Comparison of ENCODE assay signal across 8 cellular contexts in genomic region chrX:47218280-47218919, GRCh38. TPM values are rescaled to one million over a fixed set of nuclear protein-coding genes. Genes with fewer than 3 reads are reported as not detected.
DNase-seq lines count a peak whose midpoint lies in the region; ATAC-seq and TF ChIP-seq lines count a peak whose summit lies in the region.

TSS of gene CDK16 (plus strand) at chrX:47218681. CDS start at chrX:47223558, 4,877 bp downstream.

- WGBS in mammary epithelial cell (ENCODE audit: low coverage, missing lambda C conversion rate): 0% methylated on average over 11 of the region's 61 CpGs
- 0 to 2% (median 0%) methylated on average over 21 to 61 of the region's 61 CpGs for whole genome bisulfite sequencing in spleen, 5 donors

- peak within 1 kb of the TSS; percentile 94 for H2AFZ ChIP-seq in mammary epithelial cell (ENCODE audit: low read depth, low read length)

- TF ChIP-seq POLR2A in spleen (IDR thresholded peaks at IDR 0.05): peak; percentile 7 to 76 (median 9)

- intact Hi-C loops in A673 (cut with micrococcal nuclease; ENCODE audit: unreplicated experiment) (loop anchor here (1.0 kb wide), 2 partner anchors 15 to 25 kb away; partner anchors contain the start of genes UBA1 and USP11), mammary epithelial cell (cut with micrococcal nuclease) (loop anchor here (1.0 to 5.0 kb wide), 3 partner anchors 15 to 144 kb away; partner anchors contain the start of genes UBA1 and USP11), spleen (cut with DNase I; ENCODE audit: low total_unique reads) (no loop called here)

- DNase-seq in A673 (ENCODE audit: low spot score): peak; percentile 91
- peak; percentile 35 for DNase-seq in NCI-H2171 (lab: John Stamatoyannopoulos, UW)
- DNase-seq in mammary epithelial cell: peak; percentile 84
- DNase-seq in immature natural killer cell: peak; percentile 88 to 93 (median 92)
- peak; percentile 96 for DNase-seq in spleen

- dilution Hi-C loops in mammary epithelial cell (cut with HindIII; ENCODE audit: low sequenced_read_pairs): loop anchor here (5.0 kb wide), 1 partner anchor 164 kb away; no protein-coding TSS in a partner anchor

- H3K27me3 Mint-ChIP-seq in immature natural killer cell (ENCODE audit: low read depth in 3 of 3): peaks cover 14 to 15% (median 15%) of the 10 kb centered on the region in 3 donors

- H3K4me3 ChIP-seq in A673 (ENCODE audit: low read depth, low read length, poor library complexity, severe bottlenecking) (peak within 1 kb of the TSS; percentile 100), WI38 (ENCODE audit: low read depth, low read length) (peak within 1 kb of the TSS; percentile 77), mammary epithelial cell (replicated peaks in 1 of 3; ENCODE audit: insufficient read depth in 1 of 3, low read depth in 2 of 3, low read length in 3 of 3) (peak within 1 kb of the TSS; percentile 63 to 68 (median 68)), spleen (peak within 1 kb of the TSS; percentile 54 to 96 (median 73))

- H3K4me3 Mint-ChIP-seq in immature natural killer cell: peak within 1 kb of the TSS; percentile 88 to 96 (median 94)

- H3K4me2 ChIP-seq in mammary epithelial cell (ENCODE audit: insufficient read depth, low read depth, low read length): peak within 1 kb of the TSS; percentile 87

- H3K79me2 ChIP-seq in mammary epithelial cell (ENCODE audit: insufficient read depth, low read length): peaks cover 51% of the 10 kb centered on the region

- BruUV-seq in A673 (replicated peaks; lab: Mats Ljungman, UMichigan) (no TSS peak), mammary epithelial cell (replicated peaks; lab: Mats Ljungman, UMichigan) (no TSS peak)

- in situ Hi-C loops in mammary epithelial cell (cut with MboI; ENCODE audit: low sequenced_read_pairs in 2 of 2): loop anchor here in 1 of 2 donors (25.0 kb wide), 1 partner anchor 269 kb away; the partner anchor contains the start of gene ZNF41

- H3K4me1 Mint-ChIP-seq in immature natural killer cell: peaks cover 35 to 38% of the 10 kb centered on the region in 2 donors

- H3K27me3 ChIP-seq in A673 (replicated peaks; ENCODE audit: insufficient read depth, low read depth, low read length, poor library complexity) (no peaks in the 10 kb centered on the region), mammary epithelial cell (ENCODE audit: insufficient read depth, low read length) (no peaks in the 10 kb centered on the region), spleen (replicated peaks in 1 of 7) (no peaks in the 10 kb centered on the region)

- H3K36me3 ChIP-seq in A673 (ENCODE audit: insufficient read depth, low read length, poor library complexity, severe bottlenecking) (peaks cover 41% of the 10 kb centered on the region), mammary epithelial cell (ENCODE audit: insufficient read depth, low read length) (peaks cover 20% of the 10 kb centered on the region), spleen (peaks cover 0 to 42% (median 33%) of the 10 kb centered on the region in 6 donors)

- H3K36me3 Mint-ChIP-seq in immature natural killer cell: peaks cover 0 to 32% (median 8%) of the 10 kb centered on the region in 3 donors

- POLR2A ChIA-PET in A673 (lab: Charles Lee; ENCODE audit: low non-redundant PET): interaction anchor here (1.0 kb wide), 2 partner anchors 14 to 27 kb away, joined by 3 to 4 read pairs; partner anchors contain the start of gene USP11

- peak within 1 kb of the TSS; percentile 98 to 99 (median 98) for H3K27ac Mint-ChIP-seq in immature natural killer cell

- H3K27ac ChIP-seq in A673 (ENCODE audit: low read depth, low read length, poor library complexity, severe bottlenecking): peak within 1 kb of the TSS; percentile 99
- peak within 1 kb of the TSS; percentile 95 for H3K27ac ChIP-seq in mammary epithelial cell (ENCODE audit: insufficient read depth, low read depth, low read length)
- peak within 1 kb of the TSS; percentile 95 to 99 (median 98) for H3K27ac ChIP-seq in spleen

- H4K20me1 ChIP-seq in mammary epithelial cell (ENCODE audit: insufficient read depth, low read length): no peaks in the 10 kb centered on the region

- TF ChIP-seq CTCF in A673 (conservative IDR thresholded peaks at IDR 0.05; ENCODE audit: low read depth, low read length) (no peak), WI38 (IDR thresholded peaks at IDR 0.05; ENCODE audit: low read depth, low read length) (no peak), mammary epithelial cell (conservative IDR thresholded peaks at IDR 0.05 in 1 of 2, IDR thresholded peaks at IDR 0.05 in 1 of 2; ENCODE audit: extremely low read depth in 1 of 2, insufficient read depth in 1 of 2, low read depth in 1 of 2, low read length in 2 of 2) (no peak), spleen (IDR thresholded peaks at IDR 0.05 in 8 of 11, conservative IDR thresholded peaks at IDR 0.05 in 3 of 11) (peak in 2 of 11 experiments; percentile 16 to 20)

- peak; percentile 45 for ATAC-seq in GM18867 (IDR thresholded peaks at IDR 0.05; ENCODE audit: unreplicated experiment)
- peak; percentile 48 for ATAC-seq in HG03097 (IDR thresholded peaks at IDR 0.05; ENCODE audit: low FRiP score, unreplicated experiment)

- no peaks in the 10 kb centered on the region for H3K9me3 Mint-ChIP-seq in immature natural killer cell

- peak within 1 kb of the TSS; percentile 96 for H3K9ac ChIP-seq in mammary epithelial cell (ENCODE audit: insufficient read depth, low read length)

- CTCF ChIA-PET in A673 (lab: Charles Lee) (interaction anchor here (1.0 to 1.3 kb wide), 2 partner anchors 166 to 305 kb away, joined by 5 read pairs; no protein-coding TSS in a partner anchor), mammary epithelial cell (lab: Charles Lee; ENCODE audit: low non-redundant PET) (interaction anchor here (0.7 kb wide), 1 partner anchor 323 kb away, joined by 6 read pairs; no protein-coding TSS in a partner anchor)

- H3K9me3 ChIP-seq in A673 (ENCODE audit: low read depth, low read length, poor library complexity, severe bottlenecking) (no peaks in the 10 kb centered on the region), mammary epithelial cell (replicated peaks; ENCODE audit: insufficient read depth, low read length) (no peaks in the 10 kb centered on the region), spleen (no peaks in the 10 kb centered on the region)

- peaks cover 14% of the 10 kb centered on the region for H3K4me1 ChIP-seq in A673 (ENCODE audit: insufficient read depth, low read length, poor library complexity, severe bottlenecking)
- peaks cover 26% of the 10 kb centered on the region for H3K4me1 ChIP-seq in mammary epithelial cell (ENCODE audit: insufficient read depth, low read length)
- H3K4me1 ChIP-seq in spleen: peaks cover 16 to 45% (median 31%) of the 10 kb centered on the region in 6 donors

RNA-seq across cellular contexts. Expression of gene CDK16, which starts in this region (rescaled TPM):
- total RNA-seq in A673 (2021) (168 and 181 TPM in 2 replicates), mammary epithelial cell (100 to 1,000 TPM; 110 to 163 TPM), spleen (10 to 100 TPM; 51.7 to 75.3 (median 60.0) TPM)
- polyA plus RNA-seq in mammary epithelial cell (176 TPM), immature natural killer cell (10 to 100 TPM in 1 of 3 donors, 1 to 10 TPM in 2; 3.0 to 16.6 (median 4.7) TPM), spleen (10 to 100 TPM; 18.4 to 37.9 (median 28.8) TPM)
- 203 TPM for polyA minus RNA-seq in mammary epithelial cell

Comparison
In these comparisons a context has a peak if more than half of its experiments do, and no peak if none do; other contexts are left out.
1. Peak in every context shown above with its lines: DNase-seq, ATAC-seq, H3K4me3 ChIP-seq and H3K27ac ChIP-seq.
2. DNase-seq: peak in every context shown above with its lines; median percentile 96 in spleen; 92 in immature natural killer cell; 91 in A673; 84 in mammary epithelial cell; 35 in NCI-H2171.